In the genomic region with DNA sequence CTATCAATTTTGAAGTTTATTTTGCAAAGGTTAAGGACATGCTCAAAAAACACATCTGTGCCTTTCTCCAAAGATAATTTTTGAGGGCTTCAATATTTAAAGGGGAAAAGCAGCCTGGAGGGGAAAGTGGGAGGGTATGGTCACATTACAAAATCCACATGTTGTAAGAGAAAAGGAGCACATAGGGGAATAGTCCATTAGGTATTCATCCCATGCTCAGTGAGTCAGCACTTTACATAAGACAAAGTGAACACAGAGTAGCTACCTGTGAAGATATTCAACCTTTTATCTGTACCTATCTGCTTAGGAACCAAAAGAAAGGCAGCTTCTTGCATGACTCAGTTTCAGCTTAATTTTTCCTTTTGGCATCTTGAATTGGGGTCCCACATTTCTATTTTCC, we compare ENCODE assay signal across 26 cellular contexts.
DNase-seq lines count a peak whose midpoint lies in the region; ATAC-seq and TF ChIP-seq lines count a peak whose summit lies in the region.
"Had no signal": no experiment of that assay in that cellular context is flagged by ENCODE, and none has a peak within 500 bp of the region (broad histone marks: within the 10 kb centered on the region; RNA-seq: fewer than 3 reads in every experiment).

No MANE protein-coding gene starts in this region.

- H2AK5ac ChIP-seq in H9 (ENCODE audit: insufficient read length, low read length): no peak overlapping the region

- H3K4me1 Mint-ChIP-seq in H9: peaks cover 16 to 18% of the 10 kb centered on the region in 2 experiments
- no peaks in the 10 kb centered on the region for H3K4me1 Mint-ChIP-seq in activated naive CD4-positive, alpha-beta T cell treated with anti-CD3 and anti-CD28 coated beads, Interleukin-2, amount 10 ng/mL, durations not matched to agents 7 days and 5 days
- H3K4me1 Mint-ChIP-seq: activated CD4-positive, alpha-beta T cell treated with anti-CD3 and anti-CD28 coated beads for 36 hours; activated naive CD4-positive, alpha-beta T cell treated with anti-CD3 and anti-CD28 coated beads, Interleukin-2, amount 50 U/mL, for 24 hours; CD14-positive monocyte; central memory CD8-positive, alpha-beta T cell had no signal

- H3K36me3 ChIP-seq in adipocyte (ENCODE audit: control insufficient read depth, insufficient read depth, low read length, severe bottlenecking) (no peaks in the 10 kb centered on the region), iPS-20b (ENCODE audit: insufficient read depth, low read depth, low read length) (no peaks in the 10 kb centered on the region)
- H3K36me3 ChIP-seq: thoracic aorta, vagina had no signal

- H3K4me3 ChIP-seq in adipocyte (ENCODE audit: low read length): no peak overlapping the region
- H3K4me3 ChIP-seq in iPS-20b (ENCODE audit: low read length): no peak overlapping the region
- H3K4me3 ChIP-seq: thoracic aorta, vagina had no signal

- no peaks in the 10 kb centered on the region for H3K79me1 ChIP-seq in H9 (ENCODE audit: insufficient read depth, low read depth, low read length, poor library complexity, severe bottlenecking)

- no peak overlapping the region for H2BK120ac ChIP-seq in H9 (ENCODE audit: low read depth, low read length, poor library complexity, severe bottlenecking)

- H2BK12ac ChIP-seq in H9 (ENCODE audit: insufficient read length, low read depth, low read length): no peak overlapping the region

- H3T11ph ChIP-seq in H9 (ENCODE audit: low read length): no peak overlapping the region

- peak overlapping the region; percentile 53 to 95 (median 81); a peak in 5 of 7 replicates for H3K27ac Mint-ChIP-seq in H9
- no peak overlapping the region for H3K27ac Mint-ChIP-seq in activated naive CD4-positive, alpha-beta T cell treated with anti-CD3 and anti-CD28 coated beads, Interleukin-2, amount 10 ng/mL, durations not matched to agents 7 days and 5 days
- H3K27ac Mint-ChIP-seq: activated CD4-positive, alpha-beta T cell treated with anti-CD3 and anti-CD28 coated beads for 36 hours; activated naive CD4-positive, alpha-beta T cell treated with anti-CD3 and anti-CD28 coated beads, Interleukin-2, amount 50 U/mL, for 24 hours; activated T-helper 1 cell treated with anti-CD3 and anti-CD28 coated beads, Interleukin-12 subunit alpha, Interleukin-12 subunit beta, Interleukin-2, Interleukin-4 antibody, amounts not matched to agents 30 ng/mL and 10 ng/mL and 1 ng/mL, durations not matched to agents 14 hours and 24 hours and 36 hours; CD14-positive monocyte had no signal

- H3K9ac ChIP-seq in H9 (ENCODE audit: extremely low read depth, insufficient read length, low read length) (no peak overlapping the region), adipocyte (ENCODE audit: low read length) (no peak overlapping the region), iPS-20b (ENCODE audit: low read depth, low read length) (peak overlapping the region; percentile 41; the same call in 1 of the 2 replicates)

- TF ChIP-seq CTCF in H9 (conservative IDR thresholded peaks at IDR 0.05): no peak
- TF ChIP-seq CTCF in GM13977 (IDR thresholded peaks at IDR 0.05; ENCODE audit: extremely low read depth, insufficient read depth, missing control alignments): no peak

- H3K56ac ChIP-seq in H9 (ENCODE audit: insufficient read length, low read depth, low read length): no peak overlapping the region

- no peak for DNase-seq in H9
- DNase-seq in M059J (ENCODE audit: low read depth): peak; percentile 0
- peak; percentile 4 for DNase-seq in adipocyte (ENCODE audit: low read depth)
- DNase-seq in activated naive CD4-positive, alpha-beta T cell treated with anti-CD3 and anti-CD28 coated beads, Interleukin-2, amount 10 ng/mL, durations not matched to agents 7 days and 5 days: no peak
- no peak for DNase-seq in GM13977 (ENCODE audit: low spot score)
- DNase-seq: activated CD4-positive, alpha-beta T cell treated with anti-CD3 and anti-CD28 coated beads for 36 hours; aorta; H7; hypothalamus; Kasumi-1; kidney glomerular epithelial cell; NCI-H1105; NCI-H524 treated with DMSO at 0.1 percent for 48 hours; occipital lobe; Right ventricle myocardium superior; stimulated activated CD4-positive, alpha-beta T cell treated with anti-CD3 and anti-CD28 coated beads, Interleukin-4, amount 100 ng/mL, for 24 hours; stimulated activated naive CD4-positive, alpha-beta T cell treated with Interleukin-2 at 50 U/mL for 16 hours; T-helper 1 cell had no signal

- CTCF ChIA-PET in activated naive CD4-positive, alpha-beta T cell treated with anti-CD3 and anti-CD28 coated beads, Interleukin-2, amount 10 ng/mL, durations not matched to agents 7 days and 5 days (lab: Charles Lee): no interaction called here

- peak overlapping the region; percentile 59 for H2AFZ ChIP-seq in H9 (ENCODE audit: low read length)

- H3K4ac ChIP-seq in H9 (ENCODE audit: low read depth, low read length): no peak overlapping the region

- no peak overlapping the region for H3K23ac ChIP-seq in H9 (ENCODE audit: insufficient read length, low read depth, low read length)

- H3K27me3 ChIP-seq in H9 (ENCODE audit: insufficient read depth, low read length): no peaks in the 10 kb centered on the region
- no peaks in the 10 kb centered on the region for H3K27me3 ChIP-seq in adipocyte (replicated peaks; ENCODE audit: control insufficient read depth, insufficient read depth, low read length)
- no peaks in the 10 kb centered on the region for H3K27me3 ChIP-seq in iPS-20b (ENCODE audit: insufficient read depth, low read length)
- H3K27me3 ChIP-seq: vagina had no signal

- no peak overlapping the region for H3K14ac ChIP-seq in H9 (ENCODE audit: insufficient read depth, low read length)

- no peak overlapping the region for H3K4me3 Mint-ChIP-seq in H9
- no peak overlapping the region for H3K4me3 Mint-ChIP-seq in activated naive CD4-positive, alpha-beta T cell treated with anti-CD3 and anti-CD28 coated beads, Interleukin-2, amount 10 ng/mL, durations not matched to agents 7 days and 5 days
- H3K4me3 Mint-ChIP-seq: activated CD4-positive, alpha-beta T cell treated with anti-CD3 and anti-CD28 coated beads for 36 hours; activated naive CD4-positive, alpha-beta T cell treated with anti-CD3 and anti-CD28 coated beads, Interleukin-2, amount 50 U/mL, for 24 hours; activated T-helper 1 cell treated with anti-CD3 and anti-CD28 coated beads, Interleukin-12 subunit alpha, Interleukin-12 subunit beta, Interleukin-2, Interleukin-4 antibody, amounts not matched to agents 30 ng/mL and 10 ng/mL and 1 ng/mL, durations not matched to agents 14 hours and 24 hours and 36 hours; CD14-positive monocyte; central memory CD8-positive, alpha-beta T cell had no signal

- no peak overlapping the region for H2BK15ac ChIP-seq in H9 (ENCODE audit: low read depth, low read length)

- no peaks in the 10 kb centered on the region for H3K79me2 ChIP-seq in H9 (ENCODE audit: insufficient read depth, low read length)

- H3K9me3 Mint-ChIP-seq in H9: no peaks in the 10 kb centered on the region; a peak in 2 of 5 replicates
- H3K9me3 Mint-ChIP-seq in activated naive CD4-positive, alpha-beta T cell treated with anti-CD3 and anti-CD28 coated beads, Interleukin-2, amount 10 ng/mL, durations not matched to agents 7 days and 5 days: no peaks in the 10 kb centered on the region
- H3K9me3 Mint-ChIP-seq: activated T-helper 1 cell treated with anti-CD3 and anti-CD28 coated beads, Interleukin-12 subunit alpha, Interleukin-12 subunit beta, Interleukin-2, Interleukin-4 antibody, amounts not matched to agents 30 ng/mL and 10 ng/mL and 1 ng/mL, durations not matched to agents 14 hours and 24 hours and 36 hours had no signal

- no peaks in the 10 kb centered on the region for H3K27me3 Mint-ChIP-seq in H9 (ENCODE audit: low read depth)
- no peaks in the 10 kb centered on the region for H3K27me3 Mint-ChIP-seq in activated naive CD4-positive, alpha-beta T cell treated with anti-CD3 and anti-CD28 coated beads, Interleukin-2, amount 10 ng/mL, durations not matched to agents 7 days and 5 days
- H3K27me3 Mint-ChIP-seq: activated CD4-positive, alpha-beta T cell treated with anti-CD3 and anti-CD28 coated beads for 36 hours; activated naive CD4-positive, alpha-beta T cell treated with anti-CD3 and anti-CD28 coated beads, Interleukin-2, amount 50 U/mL, for 24 hours; central memory CD8-positive, alpha-beta T cell had no signal

- peak overlapping the region; percentile 60 for H2BK20ac ChIP-seq in H9 (ENCODE audit: low read depth, low read length, poor library complexity, severe bottlenecking)

- H2BK5ac ChIP-seq in H9 (ENCODE audit: insufficient read length, low read length): no peak overlapping the region

- H3K4me1 ChIP-seq in H9 (ENCODE audit: insufficient read depth, low read length) (no peaks in the 10 kb centered on the region; the same call in 1 of the 2 replicates), adipocyte (ENCODE audit: control insufficient read depth, insufficient read depth, low read length) (no peaks in the 10 kb centered on the region), iPS-20b (ENCODE audit: insufficient read depth, low read length) (peaks cover 8% of the 10 kb centered on the region; the same call in 1 of the 2 replicates)
- H3K4me1 ChIP-seq: vagina had no signal

- H4K5ac ChIP-seq in H9 (ENCODE audit: insufficient read length, low read depth, low read length): no peak overlapping the region

- no peak overlapping the region for H4K8ac ChIP-seq in H9 (replicated peaks; ENCODE audit: insufficient read length, low read depth, low read length)

- no peak overlapping the region for H4K91ac ChIP-seq in H9 (ENCODE audit: insufficient read length, low read depth, low read length)

- H3K9me3 ChIP-seq in H9 (ENCODE audit: control insufficient read depth, low read depth, low read length) (no peaks in the 10 kb centered on the region), adipocyte (ENCODE audit: control insufficient read depth, low read length) (no peaks in the 10 kb centered on the region), iPS-20b (ENCODE audit: insufficient read depth, low read depth, low read length) (no peaks in the 10 kb centered on the region)
- H3K9me3 ChIP-seq: thoracic aorta, vagina had no signal

- H4K20me1 ChIP-seq in H9 (ENCODE audit: control insufficient read depth, insufficient read depth, insufficient read length): no peaks in the 10 kb centered on the region

- in situ Hi-C loops in GM13977 (cut with MboI; ENCODE audit: low pct_unique_long_range_greater_than_20kb, low sequenced_read_pairs, unreplicated experiment): no loop called here

- H3K36me3 Mint-ChIP-seq in H9 (ENCODE audit: insufficient read depth in 1 of 3, low read depth in 3 of 3): no peaks in the 10 kb centered on the region
- no peaks in the 10 kb centered on the region for H3K36me3 Mint-ChIP-seq in activated naive CD4-positive, alpha-beta T cell treated with anti-CD3 and anti-CD28 coated beads, Interleukin-2, amount 10 ng/mL, durations not matched to agents 7 days and 5 days
- H3K36me3 Mint-ChIP-seq: activated naive CD4-positive, alpha-beta T cell treated with anti-CD3 and anti-CD28 coated beads, Interleukin-2, amount 50 U/mL, for 24 hours; CD14-positive monocyte had no signal

- H3K23me2 ChIP-seq in H9 (ENCODE audit: insufficient read length, low read depth, low read length, poor library complexity, severe bottlenecking): no peaks in the 10 kb centered on the region

- no peak overlapping the region for H3K4me2 ChIP-seq in H9 (ENCODE audit: insufficient read depth, insufficient read length, low read length)

- no peak overlapping the region for H3K27ac ChIP-seq in H9 (ENCODE audit: insufficient read length, low read depth, low read length)
- H3K27ac ChIP-seq in iPS-20b (ENCODE audit: low read length): no peak overlapping the region
- H3K27ac ChIP-seq: thoracic aorta, vagina had no signal

- no peak for ATAC-seq in GM18868 (IDR thresholded peaks at IDR 0.05; ENCODE audit: unreplicated experiment)
- ATAC-seq: activated CD4-positive, alpha-beta T cell treated with anti-CD3 and anti-CD28 coated beads for 36 hours had no signal

- no peak overlapping the region for H3K18ac ChIP-seq in H9 (ENCODE audit: insufficient read length, low read depth, low read length)

Comparison
In these comparisons a context has a peak if more than half of its experiments do, and no peak if none do; other contexts are left out.
1. DNase-seq: peak in M059J (single experiment) and adipocyte (single experiment); none in H9 (single experiment), activated naive CD4-positive, alpha-beta T cell treated with anti-CD3 and anti-CD28 coated beads, Interleukin-2, amount 10 ng/mL, durations not matched to agents 7 days and 5 days (single experiment) and GM13977 (single experiment).